10 cellular contexts compared by ENCODE assay signal in genomic region chr15:35690698-35691116, GRCh38.
DNase-seq lines count a peak whose midpoint lies in the region; ATAC-seq and TF ChIP-seq lines count a peak whose summit lies in the region.
"Had no signal": no experiment of that assay in that cellular context is flagged by ENCODE, and none has a peak within 500 bp of the region (broad histone marks: within the 10 kb centered on the region; RNA-seq: fewer than 3 reads in every experiment).

No MANE protein-coding gene starts in this region.

- H3K4me1 ChIP-seq in lower lobe of right lung, result peaks cover 32% of the 10 kb centered on the region
- H3K4me1 ChIP-seq in stomach, result peaks cover 0 to 45% (median 29%) of the 10 kb centered on the region in 4 donors

- DNase-seq in MV-4-11 (lab: John Stamatoyannopoulos, UW) (peak; percentile 11), dedifferentiated amniotic fluid mesenchymal stem cell (ENCODE audit: extremely low spot score) (peak; percentile 38), lower lobe of right lung (no peak), stomach (no peak), hypothalamus (lab: John Stamatoyannopoulos, UW) (no peak), glutamatergic neuron (no peak)
- DNase-seq in stimulated activated naive CD4-positive, alpha-beta T cell (lab: John Stamatoyannopoulos, UW), result no peak
- no peak for DNase-seq in stimulated activated naive CD4-positive, alpha-beta T cell treated with Interleukin-2 at 50 U/mL for 16 hours (lab: John Stamatoyannopoulos, UW)
- DNase-seq: NCI-H1092, Peyer's patch had no signal

- H3K27ac ChIP-seq in lower lobe of right lung, result peak overlapping the region; percentile 73
- peak overlapping the region; percentile 19 to 83 (median 79) for H3K27ac ChIP-seq in stomach

- H3K4me1 Mint-ChIP-seq in glutamatergic neuron (ENCODE audit: low read depth, unreplicated experiment), result no peaks in the 10 kb centered on the region

- H3K27ac Mint-ChIP-seq in glutamatergic neuron (ENCODE audit: unreplicated experiment), result no peak overlapping the region

- no peak for TF ChIP-seq POLR2A in stomach (IDR thresholded peaks at IDR 0.05)

- TF ChIP-seq CTCF in lower lobe of right lung (IDR thresholded peaks at IDR 0.05) (no peak), stomach (IDR thresholded peaks at IDR 0.05) (no peak), glutamatergic neuron (IDR thresholded peaks at IDR 0.05; ENCODE audit: partially characterized antibody, unreplicated experiment) (no peak)

- peak; percentile 58 to 79 for ATAC-seq in lower lobe of right lung

- H3K4me3 Mint-ChIP-seq in glutamatergic neuron (ENCODE audit: unreplicated experiment), result no peak overlapping the region

- TF ChIP-seq EP300 in stomach (IDR thresholded peaks at IDR 0.05), result no peak

- no peaks in the 10 kb centered on the region for H3K36me3 Mint-ChIP-seq in glutamatergic neuron (ENCODE audit: unreplicated experiment)

- peaks cover 2% of the 10 kb centered on the region for H3K27me3 Mint-ChIP-seq in glutamatergic neuron (ENCODE audit: unreplicated experiment)

- H3K4me3 ChIP-seq in lower lobe of right lung, result no peak overlapping the region
- H3K4me3 ChIP-seq in stomach, result no peak overlapping the region
- H3K4me3 ChIP-seq: Peyer's patch had no signal

- H3K9me3 Mint-ChIP-seq in glutamatergic neuron (ENCODE audit: unreplicated experiment), result no peaks in the 10 kb centered on the region

- H3K27me3 ChIP-seq in lower lobe of right lung (ENCODE audit: low read depth), result no peaks in the 10 kb centered on the region
- H3K27me3 ChIP-seq in stomach, result no peaks in the 10 kb centered on the region
- H3K27me3 ChIP-seq: Peyer's patch had no signal

- H3K9me3 ChIP-seq in lower lobe of right lung (no peaks in the 10 kb centered on the region), stomach (no peaks in the 10 kb centered on the region)
- H3K9me3 ChIP-seq: Peyer's patch had no signal

- H3K36me3 ChIP-seq in lower lobe of right lung (no peaks in the 10 kb centered on the region), stomach (no peaks in the 10 kb centered on the region)
- H3K36me3 ChIP-seq: Peyer's patch had no signal

- WGBS in stomach, 5 donors, result 15 to 40% (median 24%) methylated on average over 1 of the region's 1 CpG

- intact Hi-C loops in lower lobe of right lung (cut with DNase I), result no loop called here
- intact Hi-C loops in stomach (cut with DNase I; ENCODE audit: low total_unique reads), result no loop called here

Comparison
In these comparisons a context has a peak if more than half of its experiments do, and no peak if none do; other contexts are left out.
1. DNase-seq: peak in MV-4-11 (single experiment) and dedifferentiated amniotic fluid mesenchymal stem cell (single experiment); none in lower lobe of right lung (single experiment), stomach (single experiment), stimulated activated naive CD4-positive, alpha-beta T cell (0 of 6), hypothalamus (0 of 51), stimulated activated naive CD4-positive, alpha-beta T cell treated with Interleukin-2 at 50 U/mL for 16 hours (single experiment) and glutamatergic neuron (single experiment).